In the genomic region with DNA sequence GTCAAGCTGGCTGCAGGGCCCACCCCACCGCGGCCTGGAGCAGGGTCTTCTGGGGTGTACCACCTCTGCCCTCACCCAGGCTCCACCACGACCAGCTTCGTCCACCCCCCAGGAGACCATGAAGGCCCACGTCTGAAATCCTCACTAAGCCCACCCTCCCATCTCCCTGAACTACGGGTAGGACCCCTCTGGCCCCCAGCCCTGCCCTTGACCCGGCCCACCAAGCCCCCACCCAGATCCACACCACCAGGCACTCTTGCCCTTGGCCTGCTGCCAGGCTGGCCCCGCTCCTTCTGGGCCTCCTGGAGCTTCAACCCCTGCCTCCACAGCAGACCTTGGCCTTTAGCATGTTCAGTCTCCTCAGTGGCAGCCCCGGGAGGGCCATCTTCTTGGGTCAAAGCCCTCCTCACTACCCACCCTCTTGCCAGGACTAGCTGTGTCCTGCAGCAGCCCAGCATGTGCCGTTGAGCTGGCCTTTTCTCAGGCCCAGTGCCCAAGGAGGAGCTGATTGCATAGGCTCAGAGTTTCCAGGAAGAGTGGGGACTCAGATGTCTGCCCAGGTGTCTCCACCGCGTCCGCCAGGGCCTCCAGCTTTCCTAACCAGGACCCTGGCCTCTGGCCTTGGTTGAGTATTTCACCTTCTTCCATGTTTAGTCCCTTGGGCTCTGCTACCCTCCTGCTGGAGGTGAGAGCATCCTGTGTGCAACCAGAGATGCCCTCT, we compare ENCODE assay signal across 11 cellular contexts. TPM values are rescaled to one million over a fixed set of nuclear protein-coding genes. Genes with fewer than 3 reads are reported as not detected.
A peak's percentile ranks its signal among the peaks of the same experiment; 100 is the strongest.
DNase-seq lines count a peak whose midpoint lies in the region; ATAC-seq and TF ChIP-seq lines count a peak whose summit lies in the region.
"Had no signal": no experiment of that assay in that cellular context is flagged by ENCODE, and none has a peak within 500 bp of the region (broad histone marks: within the 10 kb centered on the region; RNA-seq: fewer than 3 reads in every experiment).

No MANE protein-coding gene starts in this region.

- no peak for DNase-seq in activated CD4-positive, alpha-beta T cell treated with anti-CD3 and anti-CD28 coated beads, Interleukin-2, amount 10 ng/mL, durations not matched to agents 24 days and 14 days
- no peak for DNase-seq in activated CD4-positive, alpha-beta T cell treated with anti-CD3 and anti-CD28 coated beads, Interleukin-2, amount 50 U/mL, for 1 hour
- DNase-seq in T-helper 17 cell (no peak), iPS-NIHi11 (ENCODE audit: low spot score) (peak; percentile 7), stomach (peak; percentile 27), KBM-7 (no peak), MV-4-11 (lab: John Stamatoyannopoulos, UW) (no peak)
- DNase-seq: NCI-H2029, T-helper 1 cell had no signal

- H3K36me3 Mint-ChIP-seq in activated CD4-positive, alpha-beta T cell treated with anti-CD3 and anti-CD28 coated beads, Interleukin-2, amount 10 ng/mL, durations not matched to agents 24 days and 14 days (ENCODE audit: low read depth) = no peaks in the 10 kb centered on the region
- peaks cover 2% of the 10 kb centered on the region for H3K36me3 Mint-ChIP-seq in T-helper 17 cell (ENCODE audit: low read depth)

- TF ChIP-seq POLR2A in stomach (IDR thresholded peaks at IDR 0.05) = no peak

- 53 to 63% (median 57%) methylated on average over 13 of the region's 13 CpGs for WGBS in stomach, 5 donors

- no peak overlapping the region for H3K27ac ChIP-seq in stomach

- peaks cover 5% of the 10 kb centered on the region for H3K4me1 Mint-ChIP-seq in activated CD4-positive, alpha-beta T cell treated with anti-CD3 and anti-CD28 coated beads, Interleukin-2, amount 10 ng/mL, durations not matched to agents 24 days and 14 days
- H3K4me1 Mint-ChIP-seq in T-helper 17 cell = peaks cover 9% of the 10 kb centered on the region

- H3K4me3 Mint-ChIP-seq in activated CD4-positive, alpha-beta T cell treated with anti-CD3 and anti-CD28 coated beads, Interleukin-2, amount 10 ng/mL, durations not matched to agents 24 days and 14 days = peak overlapping the region; percentile 23
- H3K4me3 Mint-ChIP-seq in T-helper 17 cell = peak overlapping the region; percentile 15

- H3K27ac Mint-ChIP-seq in activated CD4-positive, alpha-beta T cell treated with anti-CD3 and anti-CD28 coated beads, Interleukin-2, amount 10 ng/mL, durations not matched to agents 24 days and 14 days = peak overlapping the region; percentile 29
- H3K27ac Mint-ChIP-seq in T-helper 17 cell = no peak overlapping the region

- ATAC-seq in T-helper 17 cell (no peak), GM19328 (IDR thresholded peaks at IDR 0.05; ENCODE audit: unreplicated experiment) (no peak)
- ATAC-seq: gastroesophageal sphincter had no signal

- no peaks in the 10 kb centered on the region for H3K9me3 Mint-ChIP-seq in activated CD4-positive, alpha-beta T cell treated with anti-CD3 and anti-CD28 coated beads, Interleukin-2, amount 10 ng/mL, durations not matched to agents 24 days and 14 days

- in situ Hi-C loops in KBM-7 (cut with MboI; ENCODE audit: low pct_unique_long_range_greater_than_20kb, low sequenced_read_pairs) = no loop called here

- H3K27me3 ChIP-seq in stomach = peaks cover 0 to 54% (median 18%) of the 10 kb centered on the region in 3 donors

- H3K36me3 ChIP-seq in stomach = no peaks in the 10 kb centered on the region
- H3K36me3 ChIP-seq: gastroesophageal sphincter had no signal

- H3K4me3 ChIP-seq in stomach = no peak overlapping the region

- H3K4me1 ChIP-seq in stomach = peaks cover 34 to 53% (median 44%) of the 10 kb centered on the region in 4 donors

- TF ChIP-seq EP300 in stomach (IDR thresholded peaks at IDR 0.05) = no peak

- H3K9me3 ChIP-seq in T-helper 17 cell (ENCODE audit: control insufficient read depth, low read length, poor library complexity, severe bottlenecking) (no peaks in the 10 kb centered on the region), stomach (no peaks in the 10 kb centered on the region)
- H3K9me3 ChIP-seq: gastroesophageal sphincter had no signal

- peaks cover 46% of the 10 kb centered on the region for H3K27me3 Mint-ChIP-seq in activated CD4-positive, alpha-beta T cell treated with anti-CD3 and anti-CD28 coated beads, Interleukin-2, amount 10 ng/mL, durations not matched to agents 24 days and 14 days
- peaks cover 35% of the 10 kb centered on the region for H3K27me3 Mint-ChIP-seq in T-helper 17 cell

- intact Hi-C loops in activated CD4-positive, alpha-beta T cell treated with anti-CD3 and anti-CD28 coated beads, Interleukin-2, amount 10 ng/mL, durations not matched to agents 24 days and 14 days (cut with micrococcal nuclease) = no loop called here
- intact Hi-C loops in stomach (cut with DNase I; ENCODE audit: low total_unique reads) = no loop called here

- TF ChIP-seq CTCF in stomach (IDR thresholded peaks at IDR 0.05) = no peak

RNA-seq across cellular contexts. Expression of gene SAMD11, which starts 17.8 kb away (rescaled TPM):
- not detected in 2 replicates for total RNA-seq in activated CD4-positive, alpha-beta T cell treated with anti-CD3 and anti-CD28 coated beads, Interleukin-2, amount 10 ng/mL, durations not matched to agents 24 days and 14 days
- total RNA-seq in T-helper 17 cell (not detected), stomach (1 to 10 TPM in 4 of 5 donors, not detected in 1; 3.6 to 9.8 (median 4.7) TPM)
- polyA plus RNA-seq in stomach = 10 to 100 TPM in 1 of 3 donors, 1 to 10 TPM in 2; 3.5 to 23.3 (median 4.3) TPM

RNA-seq across cellular contexts. Expression of gene NOC2L, which starts 53.1 kb away (rescaled TPM):
- 190 and 192 TPM in 2 replicates for total RNA-seq in activated CD4-positive, alpha-beta T cell treated with anti-CD3 and anti-CD28 coated beads, Interleukin-2, amount 10 ng/mL, durations not matched to agents 24 days and 14 days
- total RNA-seq in T-helper 17 cell (10 to 100 TPM; 45.2 to 51.7 TPM), stomach (10 to 100 TPM; 30.4 to 69.2 (median 40.3) TPM)
- polyA plus RNA-seq in stomach = 10 to 100 TPM; 33.5 to 57.9 (median 50.1) TPM

RNA-seq across cellular contexts. Expression of gene KLHL17, which starts 54.4 kb away (rescaled TPM):
- 46.4 and 48.1 TPM in 2 replicates for total RNA-seq in activated CD4-positive, alpha-beta T cell treated with anti-CD3 and anti-CD28 coated beads, Interleukin-2, amount 10 ng/mL, durations not matched to agents 24 days and 14 days
- total RNA-seq in T-helper 17 cell (10 to 100 TPM; 16.1 to 16.6 TPM), stomach (10 to 100 TPM in 2 of 5 donors, 1 to 10 TPM in 3; 1.7 to 99.9 (median 8.1) TPM)
- 10 to 100 TPM in 1 of 3 donors, 1 to 10 TPM in 2; 6.0 to 19.3 (median 7.2) TPM for polyA plus RNA-seq in stomach

Comparison
In these comparisons a context has a peak if more than half of its experiments do, and no peak if none do; other contexts are left out.
1. DNase-seq: peak in iPS-NIHi11 (single experiment) and stomach (single experiment); none in activated CD4-positive, alpha-beta T cell treated with anti-CD3 and anti-CD28 coated beads, Interleukin-2, amount 10 ng/mL, durations not matched to agents 24 days and 14 days (single experiment), activated CD4-positive, alpha-beta T cell treated with anti-CD3 and anti-CD28 coated beads, Interleukin-2, amount 50 U/mL, for 1 hour (single experiment), T-helper 17 cell (0 of 3), KBM-7 (single experiment) and MV-4-11 (single experiment).